ENCODE assay signal across 11 cellular contexts in genomic region chr1:97384294-97384952, GRCh38.
DNase-seq lines count a peak whose midpoint lies in the region; ATAC-seq and TF ChIP-seq lines count a peak whose summit lies in the region.
"Had no signal": no experiment of that assay in that cellular context is flagged by ENCODE, and none has a peak within 500 bp of the region (broad histone marks: within the 10 kb centered on the region; RNA-seq: fewer than 3 reads in every experiment).

No MANE protein-coding gene starts in this region.

- H3K4me3 ChIP-seq in fibroblast of mammary gland (ENCODE audit: control insufficient read depth, low read depth, low read length): no peak overlapping the region
- H3K4me3 ChIP-seq in retinal pigment epithelial cell (ENCODE audit: low read length): no peak overlapping the region
- H3K4me3 ChIP-seq: pancreas had no signal

- no peak overlapping the region for H3K27ac ChIP-seq in RWPE1
- H3K27ac ChIP-seq: pancreas had no signal

- no peak for TF ChIP-seq CTCF in RWPE1 (conservative IDR thresholded peaks at IDR 0.05; ENCODE audit: low read depth)
- no peak for TF ChIP-seq CTCF in fibroblast of mammary gland (conservative IDR thresholded peaks at IDR 0.05; ENCODE audit: control insufficient read depth, insufficient read depth, low read depth, low read length)
- TF ChIP-seq CTCF in retinal pigment epithelial cell (conservative IDR thresholded peaks at IDR 0.05; ENCODE audit: low read depth, low read length): no peak

- CTCF ChIA-PET in RWPE1 (lab: Yijun Ruan, JAX): interaction anchor here (0.7 kb wide), 1 partner anchor 743 kb away, joined by 3 read pairs; no protein-coding TSS in a partner anchor

- intact Hi-C loops in sciatic nerve (cut with DNase I): no loop called here

- peak; percentile 36 for DNase-seq in GM04504 (ENCODE audit: low read depth)
- DNase-seq in RWPE1 (ENCODE audit: low spot score): peak; percentile 14
- DNase-seq in fibroblast of mammary gland (ENCODE audit: low read depth): peak; percentile 82
- DNase-seq in retinal pigment epithelial cell (ENCODE audit: low read depth): peak; percentile 98
- DNase-seq in HT-29 (ENCODE audit: low spot score): no peak
- DNase-seq in sciatic nerve (ENCODE audit: low spot score): no peak
- DNase-seq in activated gamma-delta T cell (lab: John Stamatoyannopoulos, UW): no peak
- DNase-seq: activated T-cell treated with anti-CD3 and anti-CD28 coated beads, Interleukin-2, amount 50 U/mL, for 72 hours; pancreas had no signal

- ATAC-seq in HG02642 (IDR thresholded peaks at IDR 0.05; ENCODE audit: poor library complexity, unreplicated experiment): no peak
- ATAC-seq in sciatic nerve: no peak
- ATAC-seq: activated T-cell treated with anti-CD3 and anti-CD28 coated beads, Interleukin-2, amount 50 U/mL, for 72 hours; left lobe of liver had no signal

- POLR2A ChIA-PET in RWPE1 (lab: Yijun Ruan, JAX; ENCODE audit: low non-redundant PET): no interaction called here

Comparison
In these comparisons a context has a peak if more than half of its experiments do, and no peak if none do; other contexts are left out.
1. DNase-seq: peak in GM04504 (single experiment), RWPE1 (single experiment), fibroblast of mammary gland (single experiment) and retinal pigment epithelial cell (single experiment); none in HT-29 (single experiment), sciatic nerve (single experiment) and activated gamma-delta T cell (single experiment).